In the genomic region with DNA sequence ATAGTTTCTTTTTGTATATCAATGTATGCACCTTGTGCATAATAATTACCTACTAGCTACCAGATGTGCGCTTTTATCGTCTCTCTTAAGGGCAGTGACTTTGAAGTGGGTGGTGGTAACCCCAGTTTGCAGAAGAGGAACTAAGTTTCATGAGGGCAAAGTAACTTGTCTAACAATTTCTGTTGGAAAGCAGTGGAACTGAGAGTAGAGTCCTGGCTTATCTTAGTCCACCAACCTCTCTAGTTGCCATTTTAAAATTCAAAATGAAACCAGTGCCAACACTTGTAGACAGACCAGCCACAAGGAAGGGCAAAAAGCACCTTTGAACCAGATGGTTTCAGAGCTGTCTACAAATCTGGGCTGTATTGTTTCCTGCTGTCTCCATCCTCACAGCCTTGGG, we compare ENCODE assay signal across 1 cellular context.
TF ChIP-seq lines count a peak whose summit lies in the region.

No MANE protein-coding gene starts in this region.

TF ChIP-seq in GM23338, 12 proteins besides CTCF, POLR2A, EP300 and RAD21 (continued from another document):
- TF ChIP-seq, protein P1, sequence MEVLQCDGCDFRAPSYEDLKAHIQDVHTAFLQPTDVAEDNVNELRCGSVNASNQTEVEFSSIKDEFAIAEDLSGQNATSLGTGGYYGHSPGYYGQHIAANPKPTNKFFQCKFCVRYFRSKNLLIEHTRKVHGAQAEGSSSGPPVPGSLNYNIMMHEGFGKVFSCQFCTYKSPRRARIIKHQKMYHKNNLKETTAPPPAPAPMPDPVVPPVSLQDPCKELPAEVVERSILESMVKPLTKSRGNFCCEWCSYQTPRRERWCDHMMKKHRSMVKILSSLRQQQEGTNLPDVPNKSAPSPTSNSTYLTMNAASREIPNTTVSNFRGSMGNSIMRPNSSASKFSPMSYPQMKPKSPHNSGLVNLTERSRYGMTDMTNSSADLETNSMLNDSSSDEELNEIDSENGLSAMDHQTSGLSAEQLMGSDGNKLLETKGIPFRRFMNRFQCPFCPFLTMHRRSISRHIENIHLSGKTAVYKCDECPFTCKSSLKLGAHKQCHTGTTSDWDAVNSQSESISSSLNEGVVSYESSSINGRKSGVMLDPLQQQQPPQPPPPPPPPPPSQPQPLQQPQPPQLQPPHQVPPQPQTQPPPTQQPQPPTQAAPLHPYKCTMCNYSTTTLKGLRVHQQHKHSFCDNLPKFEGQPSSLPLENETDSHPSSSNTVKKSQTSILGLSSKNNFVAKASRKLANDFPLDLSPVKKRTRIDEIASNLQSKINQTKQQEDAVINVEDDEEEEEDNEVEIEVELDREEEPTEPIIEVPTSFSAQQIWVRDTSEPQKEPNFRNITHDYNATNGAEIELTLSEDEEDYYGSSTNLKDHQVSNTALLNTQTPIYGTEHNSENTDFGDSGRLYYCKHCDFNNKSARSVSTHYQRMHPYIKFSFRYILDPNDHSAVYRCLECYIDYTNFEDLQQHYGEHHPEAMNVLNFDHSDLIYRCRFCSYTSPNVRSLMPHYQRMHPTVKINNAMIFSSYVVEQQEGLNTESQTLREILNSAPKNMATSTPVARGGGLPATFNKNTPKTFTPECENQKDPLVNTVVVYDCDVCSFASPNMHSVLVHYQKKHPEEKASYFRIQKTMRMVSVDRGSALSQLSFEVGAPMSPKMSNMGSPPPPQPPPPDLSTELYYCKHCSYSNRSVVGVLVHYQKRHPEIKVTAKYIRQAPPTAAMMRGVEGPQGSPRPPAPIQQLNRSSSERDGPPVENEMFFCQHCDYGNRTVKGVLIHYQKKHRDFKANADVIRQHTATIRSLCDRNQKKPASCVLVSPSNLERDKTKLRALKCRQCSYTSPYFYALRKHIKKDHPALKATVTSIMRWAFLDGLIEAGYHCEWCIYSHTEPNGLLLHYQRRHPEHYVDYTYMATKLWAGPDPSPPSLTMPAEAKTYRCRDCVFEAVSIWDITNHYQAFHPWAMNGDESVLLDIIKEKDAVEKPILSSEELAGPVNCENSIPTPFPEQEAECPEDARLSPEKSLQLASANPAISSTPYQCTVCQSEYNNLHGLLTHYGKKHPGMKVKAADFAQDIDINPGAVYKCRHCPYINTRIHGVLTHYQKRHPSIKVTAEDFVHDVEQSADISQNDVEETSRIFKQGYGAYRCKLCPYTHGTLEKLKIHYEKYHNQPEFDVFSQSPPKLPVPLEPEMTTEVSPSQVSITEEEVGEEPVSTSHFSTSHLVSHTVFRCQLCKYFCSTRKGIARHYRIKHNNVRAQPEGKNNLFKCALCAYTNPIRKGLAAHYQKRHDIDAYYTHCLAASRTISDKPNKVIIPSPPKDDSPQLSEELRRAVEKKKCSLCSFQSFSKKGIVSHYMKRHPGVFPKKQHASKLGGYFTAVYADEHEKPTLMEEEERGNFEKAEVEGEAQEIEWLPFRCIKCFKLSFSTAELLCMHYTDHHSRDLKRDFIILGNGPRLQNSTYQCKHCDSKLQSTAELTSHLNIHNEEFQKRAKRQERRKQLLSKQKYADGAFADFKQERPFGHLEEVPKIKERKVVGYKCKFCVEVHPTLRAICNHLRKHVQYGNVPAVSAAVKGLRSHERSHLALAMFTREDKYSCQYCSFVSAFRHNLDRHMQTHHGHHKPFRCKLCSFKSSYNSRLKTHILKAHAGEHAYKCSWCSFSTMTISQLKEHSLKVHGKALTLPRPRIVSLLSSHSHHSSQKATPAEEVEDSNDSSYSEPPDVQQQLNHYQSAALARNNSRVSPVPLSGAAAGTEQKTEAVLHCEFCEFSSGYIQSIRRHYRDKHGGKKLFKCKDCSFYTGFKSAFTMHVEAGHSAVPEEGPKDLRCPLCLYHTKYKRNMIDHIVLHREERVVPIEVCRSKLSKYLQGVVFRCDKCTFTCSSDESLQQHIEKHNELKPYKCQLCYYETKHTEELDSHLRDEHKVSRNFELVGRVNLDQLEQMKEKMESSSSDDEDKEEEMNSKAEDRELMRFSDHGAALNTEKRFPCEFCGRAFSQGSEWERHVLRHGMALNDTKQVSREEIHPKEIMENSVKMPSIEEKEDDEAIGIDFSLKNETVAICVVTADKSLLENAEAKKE (CRISPR knock-in tag; IDR thresholded peaks at IDR 0.05) = no peak
- no peak for TF ChIP-seq POLR2AphosphoS5 (IDR thresholded peaks at IDR 0.05; ENCODE audit: low read depth)
- no peak for TF ChIP-seq NANOG (IDR thresholded peaks at IDR 0.05; ENCODE audit: borderline replicate concordance)
- no peak for TF ChIP-seq EZH2 (IDR thresholded peaks at IDR 0.05; ENCODE audit: low read depth, unreplicated experiment)
- no peak for TF ChIP-seq REST (IDR thresholded peaks at IDR 0.05; ENCODE audit: unreplicated experiment)
- no peak for TF ChIP-seq ZNF114 (CRISPR knock-in tag; IDR thresholded peaks at IDR 0.05)
- no peak for TF ChIP-seq EZH2phosphoT487 (IDR thresholded peaks at IDR 0.05; ENCODE audit: unreplicated experiment)
- TF ChIP-seq JUNB (IDR thresholded peaks at IDR 0.05; ENCODE audit: unreplicated experiment) = no peak
- no peak for TF ChIP-seq ZNF331 (CRISPR knock-in tag; IDR thresholded peaks at IDR 0.05; ENCODE audit: low read depth)
- TF ChIP-seq STAT1 (IDR thresholded peaks at IDR 0.05; ENCODE audit: unreplicated experiment) = no peak
- TF ChIP-seq, protein P2, sequence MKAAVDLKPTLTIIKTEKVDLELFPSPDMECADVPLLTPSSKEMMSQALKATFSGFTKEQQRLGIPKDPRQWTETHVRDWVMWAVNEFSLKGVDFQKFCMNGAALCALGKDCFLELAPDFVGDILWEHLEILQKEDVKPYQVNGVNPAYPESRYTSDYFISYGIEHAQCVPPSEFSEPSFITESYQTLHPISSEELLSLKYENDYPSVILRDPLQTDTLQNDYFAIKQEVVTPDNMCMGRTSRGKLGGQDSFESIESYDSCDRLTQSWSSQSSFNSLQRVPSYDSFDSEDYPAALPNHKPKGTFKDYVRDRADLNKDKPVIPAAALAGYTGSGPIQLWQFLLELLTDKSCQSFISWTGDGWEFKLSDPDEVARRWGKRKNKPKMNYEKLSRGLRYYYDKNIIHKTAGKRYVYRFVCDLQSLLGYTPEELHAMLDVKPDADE (IDR thresholded peaks at IDR 0.05) = no peak
